Comparison of ENCODE assay signal across 9 cellular contexts in the genomic region with DNA sequence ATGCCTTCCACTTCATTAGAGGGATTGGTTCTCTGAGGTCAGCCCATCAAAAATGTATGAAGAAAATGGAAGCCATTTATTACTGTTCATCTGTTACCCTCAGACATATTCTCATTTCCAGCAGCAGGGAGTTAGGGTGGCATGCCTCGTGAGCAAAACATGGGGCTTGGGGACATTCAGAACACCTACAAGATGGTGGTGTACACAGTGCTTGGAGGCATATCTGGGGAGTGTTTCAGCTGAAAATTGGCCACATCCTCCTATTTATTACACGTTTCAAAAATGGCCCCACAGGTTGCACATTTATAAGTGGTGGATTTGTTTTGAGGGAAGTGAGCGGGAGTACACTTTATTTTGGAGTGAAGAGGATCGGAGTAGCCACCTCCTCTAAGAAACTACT.
A peak's percentile ranks its signal among the peaks of the same experiment; 100 is the strongest.
DNase-seq lines count a peak whose midpoint lies in the region; ATAC-seq and TF ChIP-seq lines count a peak whose summit lies in the region.
"Had no signal": no experiment of that assay in that cellular context is flagged by ENCODE, and none has a peak within 500 bp of the region (broad histone marks: within the 10 kb centered on the region; RNA-seq: fewer than 3 reads in every experiment).

No MANE protein-coding gene starts in this region.

- peak overlapping the region; percentile 72 for H3K4me3 ChIP-seq in hepatocyte

- WGBS in hepatocyte (ENCODE audit: low lambda C conversion rate, missing lambda C conversion rate) = 80% methylated on average over 4 of the region's 4 CpGs

- H3K9me3 Mint-ChIP-seq in T-helper 1 cell treated with Interleukin-12 subunit alpha and Interleukin-12 subunit beta and Interleukin-4 antibody, amounts not matched to agents 30 μg/mL and 1 μg/mL, for 36 hours = no peaks in the 10 kb centered on the region
- H3K9me3 Mint-ChIP-seq in stimulated activated naive B cell treated with anti-CD40 and anti-IgM and Interleukin-4, amounts not matched to agents 10 μg/mL and 1 μg/mL and 100 μg/mL, for 72 hours = no peaks in the 10 kb centered on the region

- H3K27ac Mint-ChIP-seq in T-helper 1 cell treated with Interleukin-12 subunit alpha and Interleukin-12 subunit beta and Interleukin-4 antibody, amounts not matched to agents 30 μg/mL and 1 μg/mL, for 36 hours = peak overlapping the region; percentile 96
- H3K27ac Mint-ChIP-seq in stimulated activated naive B cell treated with anti-CD40 and anti-IgM and Interleukin-4, amounts not matched to agents 10 μg/mL and 1 μg/mL and 100 μg/mL, for 72 hours = peak overlapping the region; percentile 98

- no peak for DNase-seq in T-helper 1 cell
- no peak for DNase-seq in hepatocyte (ENCODE audit: low spot score)
- no peak for DNase-seq in stimulated activated naive B cell treated with anti-CD40 and anti-IgM and Interleukin-4, amounts not matched to agents 10 μg/mL and 1 μg/mL and 100 μg/mL, for 72 hours
- no peak for DNase-seq in NCI-H128 (lab: John Stamatoyannopoulos, UW; ENCODE audit: unreplicated experiment)
- no peak for DNase-seq in NCI-H1092 (lab: John Stamatoyannopoulos, UW)
- DNase-seq: activated effector memory CD4-positive, alpha-beta T cell treated with Interleukin-2 at 50 U/mL for 16 hours had no signal

- H3K4me2 ChIP-seq in hepatocyte = peak overlapping the region; percentile 82

- H3K9me2 ChIP-seq in hepatocyte (replicated peaks; ENCODE audit: insufficient read depth) = no peaks in the 10 kb centered on the region

- no peaks in the 10 kb centered on the region for H3K27me3 ChIP-seq in hepatocyte

- no peaks in the 10 kb centered on the region for H3K36me3 ChIP-seq in hepatocyte (replicated peaks; ENCODE audit: insufficient read depth, low read depth)

- H3K27me3 Mint-ChIP-seq in T-helper 1 cell treated with Interleukin-12 subunit alpha and Interleukin-12 subunit beta and Interleukin-4 antibody, amounts not matched to agents 30 μg/mL and 1 μg/mL, for 36 hours (ENCODE audit: low read depth) = peaks cover 27% of the 10 kb centered on the region
- H3K27me3 Mint-ChIP-seq in stimulated activated naive B cell treated with anti-CD40 and anti-IgM and Interleukin-4, amounts not matched to agents 10 μg/mL and 1 μg/mL and 100 μg/mL, for 72 hours = no peaks in the 10 kb centered on the region

- ATAC-seq in stimulated activated naive B cell treated with anti-CD40 and anti-IgM and Interleukin-4, amounts not matched to agents 10 μg/mL and 1 μg/mL and 100 μg/mL, for 72 hours (replicated peaks) = no peak
- ATAC-seq in HG02938 (IDR thresholded peaks at IDR 0.05; ENCODE audit: unreplicated experiment) = no peak

- no peak for TF ChIP-seq CTCF in VCaP (conservative IDR thresholded peaks at IDR 0.05)
- TF ChIP-seq CTCF in hepatocyte (IDR thresholded peaks at IDR 0.05; ENCODE audit: poor library complexity) = no peak

- H3K4me3 Mint-ChIP-seq in T-helper 1 cell treated with Interleukin-12 subunit alpha and Interleukin-12 subunit beta and Interleukin-4 antibody, amounts not matched to agents 30 μg/mL and 1 μg/mL, for 36 hours = peak overlapping the region; percentile 92
- H3K4me3 Mint-ChIP-seq in stimulated activated naive B cell treated with anti-CD40 and anti-IgM and Interleukin-4, amounts not matched to agents 10 μg/mL and 1 μg/mL and 100 μg/mL, for 72 hours = peak overlapping the region; percentile 93 to 96

- peak overlapping the region; percentile 92 for H3K27ac ChIP-seq in VCaP
- H3K27ac ChIP-seq in hepatocyte = peak overlapping the region; percentile 99

- H2AFZ ChIP-seq in hepatocyte = no peak overlapping the region

- H3K9me3 ChIP-seq in hepatocyte (ENCODE audit: low read depth) = no peaks in the 10 kb centered on the region

- H4K20me1 ChIP-seq in hepatocyte (ENCODE audit: insufficient read depth, poor library complexity, severe bottlenecking) = no peaks in the 10 kb centered on the region

- peaks cover 22% of the 10 kb centered on the region for H3K4me1 ChIP-seq in hepatocyte (ENCODE audit: insufficient read depth)

- H3K79me2 ChIP-seq in hepatocyte = peaks cover 21% of the 10 kb centered on the region

- H3K4me1 Mint-ChIP-seq in T-helper 1 cell treated with Interleukin-12 subunit alpha and Interleukin-12 subunit beta and Interleukin-4 antibody, amounts not matched to agents 30 μg/mL and 1 μg/mL, for 36 hours (ENCODE audit: low read depth) = peaks cover 30% of the 10 kb centered on the region
- peaks cover 38 to 79% of the 10 kb centered on the region in 2 donors for H3K4me1 Mint-ChIP-seq in stimulated activated naive B cell treated with anti-CD40 and anti-IgM and Interleukin-4, amounts not matched to agents 10 μg/mL and 1 μg/mL and 100 μg/mL, for 72 hours

- H3K36me3 Mint-ChIP-seq in T-helper 1 cell treated with Interleukin-12 subunit alpha and Interleukin-12 subunit beta and Interleukin-4 antibody, amounts not matched to agents 30 μg/mL and 1 μg/mL, for 36 hours (ENCODE audit: low read depth) = peaks cover 6% of the 10 kb centered on the region
- no peaks in the 10 kb centered on the region for H3K36me3 Mint-ChIP-seq in stimulated activated naive B cell treated with anti-CD40 and anti-IgM and Interleukin-4, amounts not matched to agents 10 μg/mL and 1 μg/mL and 100 μg/mL, for 72 hours
